ENCODE assay signal across 1 cellular context in genomic region chr11:65353900-65354264, GRCh38.
TF ChIP-seq lines count a peak whose summit lies in the region.

No MANE protein-coding gene starts in this region.

TF ChIP-seq in K562, 482 proteins besides CTCF, POLR2A, EP300 and RAD21 (continued from another document):
- TF ChIP-seq, protein P1, sequence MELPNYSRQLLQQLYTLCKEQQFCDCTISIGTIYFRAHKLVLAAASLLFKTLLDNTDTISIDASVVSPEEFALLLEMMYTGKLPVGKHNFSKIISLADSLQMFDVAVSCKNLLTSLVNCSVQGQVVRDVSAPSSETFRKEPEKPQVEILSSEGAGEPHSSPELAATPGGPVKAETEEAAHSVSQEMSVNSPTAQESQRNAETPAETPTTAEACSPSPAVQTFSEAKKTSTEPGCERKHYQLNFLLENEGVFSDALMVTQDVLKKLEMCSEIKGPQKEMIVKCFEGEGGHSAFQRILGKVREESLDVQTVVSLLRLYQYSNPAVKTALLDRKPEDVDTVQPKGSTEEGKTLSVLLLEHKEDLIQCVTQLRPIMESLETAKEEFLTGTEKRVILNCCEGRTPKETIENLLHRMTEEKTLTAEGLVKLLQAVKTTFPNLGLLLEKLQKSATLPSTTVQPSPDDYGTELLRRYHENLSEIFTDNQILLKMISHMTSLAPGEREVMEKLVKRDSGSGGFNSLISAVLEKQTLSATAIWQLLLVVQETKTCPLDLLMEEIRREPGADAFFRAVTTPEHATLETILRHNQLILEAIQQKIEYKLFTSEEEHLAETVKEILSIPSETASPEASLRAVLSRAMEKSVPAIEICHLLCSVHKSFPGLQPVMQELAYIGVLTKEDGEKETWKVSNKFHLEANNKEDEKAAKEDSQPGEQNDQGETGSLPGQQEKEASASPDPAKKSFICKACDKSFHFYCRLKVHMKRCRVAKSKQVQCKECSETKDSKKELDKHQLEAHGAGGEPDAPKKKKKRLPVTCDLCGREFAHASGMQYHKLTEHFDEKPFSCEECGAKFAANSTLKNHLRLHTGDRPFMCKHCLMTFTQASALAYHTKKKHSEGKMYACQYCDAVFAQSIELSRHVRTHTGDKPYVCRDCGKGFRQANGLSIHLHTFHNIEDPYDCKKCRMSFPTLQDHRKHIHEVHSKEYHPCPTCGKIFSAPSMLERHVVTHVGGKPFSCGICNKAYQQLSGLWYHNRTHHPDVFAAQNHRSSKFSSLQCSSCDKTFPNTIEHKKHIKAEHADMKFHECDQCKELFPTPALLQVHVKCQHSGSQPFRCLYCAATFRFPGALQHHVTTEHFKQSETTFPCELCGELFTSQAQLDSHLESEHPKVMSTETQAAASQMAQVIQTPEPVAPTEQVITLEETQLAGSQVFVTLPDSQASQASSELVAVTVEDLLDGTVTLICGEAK (IDR thresholded peaks at IDR 0.05), result no peak
- TF ChIP-seq, protein P1 (CRISPR knock-in tag; IDR thresholded peaks at IDR 0.05), result no peak
- TF ChIP-seq RBM25 (IDR thresholded peaks at IDR 0.05; ENCODE audit: low read depth, low read length, severe bottlenecking), result no peak
- no peak for TF ChIP-seq HIVEP1 (CRISPR knock-in tag; IDR thresholded peaks at IDR 0.05)
- TF ChIP-seq ZNF740 (CRISPR knock-in tag; IDR thresholded peaks at IDR 0.05), result no peak
- no peak for TF ChIP-seq ZNF740 (tag; IDR thresholded peaks at IDR 0.05)
- TF ChIP-seq, protein P2, sequence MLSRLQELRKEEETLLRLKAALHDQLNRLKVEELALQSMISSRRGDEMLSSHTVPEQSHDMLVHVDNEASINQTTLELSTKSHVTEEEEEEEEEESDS (CRISPR knock-in tag; IDR thresholded peaks at IDR 0.05), result no peak
- no peak for TF ChIP-seq ZNF695 (CRISPR knock-in tag; IDR thresholded peaks at IDR 0.05)
- no peak for TF ChIP-seq U2AF1 (optimal IDR thresholded peaks at IDR 0.05; ENCODE audit: low read depth, low read length)
- TF ChIP-seq SMARCA5 (IDR thresholded peaks at IDR 0.05), result no peak
- TF ChIP-seq, protein P3, sequence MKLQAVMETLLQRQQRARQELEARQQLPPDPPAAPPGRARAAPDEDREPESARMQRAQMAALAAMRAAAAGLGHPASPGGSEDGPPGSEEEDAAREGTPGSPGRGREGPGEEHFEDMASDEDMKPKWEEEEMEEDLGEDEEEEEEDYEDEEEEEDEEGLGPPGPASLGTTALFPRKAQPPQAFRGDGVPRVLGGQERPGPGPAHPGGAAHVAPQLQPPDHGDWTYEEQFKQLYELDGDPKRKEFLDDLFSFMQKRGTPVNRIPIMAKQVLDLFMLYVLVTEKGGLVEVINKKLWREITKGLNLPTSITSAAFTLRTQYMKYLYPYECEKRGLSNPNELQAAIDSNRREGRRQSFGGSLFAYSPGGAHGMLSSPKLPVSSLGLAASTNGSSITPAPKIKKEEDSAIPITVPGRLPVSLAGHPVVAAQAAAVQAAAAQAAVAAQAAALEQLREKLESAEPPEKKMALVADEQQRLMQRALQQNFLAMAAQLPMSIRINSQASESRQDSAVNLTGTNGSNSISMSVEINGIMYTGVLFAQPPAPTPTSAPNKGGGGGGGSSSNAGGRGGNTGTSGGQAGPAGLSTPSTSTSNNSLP (IDR thresholded peaks at IDR 0.05; ENCODE audit: borderline replicate concordance, low read depth, low read length), result no peak
- TF ChIP-seq NFYB (IDR thresholded peaks at IDR 0.05; ENCODE audit: extremely low read depth, insufficient read length), result no peak
- TF ChIP-seq, protein P4, sequence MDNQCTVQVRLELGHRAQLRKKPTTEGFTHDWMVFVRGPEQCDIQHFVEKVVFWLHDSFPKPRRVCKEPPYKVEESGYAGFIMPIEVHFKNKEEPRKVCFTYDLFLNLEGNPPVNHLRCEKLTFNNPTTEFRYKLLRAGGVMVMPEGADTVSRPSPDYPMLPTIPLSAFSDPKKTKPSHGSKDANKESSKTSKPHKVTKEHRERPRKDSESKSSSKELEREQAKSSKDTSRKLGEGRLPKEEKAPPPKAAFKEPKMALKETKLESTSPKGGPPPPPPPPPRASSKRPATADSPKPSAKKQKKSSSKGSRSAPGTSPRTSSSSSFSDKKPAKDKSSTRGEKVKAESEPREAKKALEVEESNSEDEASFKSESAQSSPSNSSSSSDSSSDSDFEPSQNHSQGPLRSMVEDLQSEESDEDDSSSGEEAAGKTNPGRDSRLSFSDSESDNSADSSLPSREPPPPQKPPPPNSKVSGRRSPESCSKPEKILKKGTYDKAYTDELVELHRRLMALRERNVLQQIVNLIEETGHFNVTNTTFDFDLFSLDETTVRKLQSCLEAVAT (IDR thresholded peaks at IDR 0.05), result 0 out of 4 replicates have a peak, but pooled peaks of 1 of the 2 experiments have one; percentile 23
- TF ChIP-seq SIN3A (IDR thresholded peaks at IDR 0.05; ENCODE audit: borderline replicate concordance in 2 of 2, control insufficient read depth in 1 of 2, low read depth in 2 of 2, low read length in 2 of 2), result 0 out of 4 replicates have a peak, but pooled peaks of 1 of the 2 experiments have one; percentile 21
- no peak for TF ChIP-seq ZBTB11 (CRISPR knock-in tag; IDR thresholded peaks at IDR 0.05)
- no peak for TF ChIP-seq ZBTB5 (IDR thresholded peaks at IDR 0.05)
- TF ChIP-seq ZEB2 (IDR thresholded peaks at IDR 0.05), result no peak
- no peak for TF ChIP-seq PHF20 (IDR thresholded peaks at IDR 0.05; ENCODE audit: partially characterized antibody)
- no peak for TF ChIP-seq MECOM (CRISPR knock-in tag; IDR thresholded peaks at IDR 0.05)
- TF ChIP-seq PURB (CRISPR knock-in tag; IDR thresholded peaks at IDR 0.05; ENCODE audit: low read depth), result no peak
- no peak for TF ChIP-seq ZKSCAN1 (IDR thresholded peaks at IDR 0.05; ENCODE audit: low read depth, low read length)
- no peak for TF ChIP-seq DIDO1 (tag; IDR thresholded peaks at IDR 0.05; ENCODE audit: low read depth)
- TF ChIP-seq PATZ1 (CRISPR knock-in tag; IDR thresholded peaks at IDR 0.05; ENCODE audit: borderline replicate concordance), result no peak
- no peak for TF ChIP-seq HOXB6 (CRISPR knock-in tag; IDR thresholded peaks at IDR 0.05; ENCODE audit: borderline replicate concordance)
- TF ChIP-seq ZNF584 (CRISPR knock-in tag; IDR thresholded peaks at IDR 0.05; ENCODE audit: low read depth), result no peak
- 0 out of 2 replicates have a peak, but pooled peaks have one; percentile 47 for TF ChIP-seq ZC3H4 (CRISPR knock-in tag; IDR thresholded peaks at IDR 0.05; ENCODE audit: borderline replicate concordance)
- no peak for TF ChIP-seq SP1 (CRISPR knock-in tag; IDR thresholded peaks at IDR 0.05)
- TF ChIP-seq SMARCE1 (IDR thresholded peaks at IDR 0.05), result 0 out of 2 replicates have a peak, but pooled peaks have one; percentile 14
TF ChIP-seq in K562: peak in this region for 9.
